In genomic region chr16:68070811-68071546, GRCh38 we compare ENCODE assay signal across 11 cellular contexts. TPM values are rescaled to one million over a fixed set of nuclear protein-coding genes. Genes with fewer than 3 reads are reported as not detected.
DNase-seq lines count a peak whose midpoint lies in the region; ATAC-seq and TF ChIP-seq lines count a peak whose summit lies in the region.
"Had no signal": no experiment of that assay in that cellular context is flagged by ENCODE, and none has a peak within 500 bp of the region (broad histone marks: within the 10 kb centered on the region; RNA-seq: fewer than 3 reads in every experiment).

No MANE protein-coding gene starts in this region.

- intact Hi-C loops in CD4-positive, alpha-beta T cell (cut with DNase I, micrococcal nuclease), result loop anchor here in 1 of 2 experiments (10.0 kb wide), 1 partner anchor 164 kb away; the partner anchor contains the start of gene ESRP2

- peak; percentile 23 for TF ChIP-seq CTCF in CD4-positive, alpha-beta T cell (IDR thresholded peaks at IDR 0.05)

- CTCF ChIA-PET in CD4-positive, alpha-beta T cell (lab: Charles Lee), result interaction anchor here (0.6 to 2.8 kb wide), 5 partner anchors 14 to 190 kb away, joined by 3 to 8 read pairs (median 8); partner anchors contain the start of gene NFATC3

- peaks cover 29% of the 10 kb centered on the region for H3K36me3 ChIP-seq in Karpas-422 (ENCODE audit: insufficient read depth, low read length)

- H3K9me3 Mint-ChIP-seq in CD4-positive, alpha-beta T cell, result no peaks in the 10 kb centered on the region
- no peaks in the 10 kb centered on the region for H3K9me3 Mint-ChIP-seq in immature natural killer cell

- H3K36me3 Mint-ChIP-seq in CD4-positive, alpha-beta T cell (ENCODE audit: low read depth), result peaks cover 34% of the 10 kb centered on the region
- H3K36me3 Mint-ChIP-seq in immature natural killer cell, result peaks cover 9 to 27% (median 18%) of the 10 kb centered on the region in 3 donors

- H2AFZ ChIP-seq in Karpas-422 (ENCODE audit: low read length), result no peak overlapping the region

- no peaks in the 10 kb centered on the region for H3K27me3 ChIP-seq in CD4-positive, alpha-beta T cell (ENCODE audit: control insufficient read depth, insufficient read depth, low read length)
- H3K27me3 ChIP-seq in Karpas-422 (ENCODE audit: low read length), result no peaks in the 10 kb centered on the region

- no peak overlapping the region for H3K4me2 ChIP-seq in Karpas-422 (ENCODE audit: low read depth, low read length, poor library complexity, severe bottlenecking)

- in situ Hi-C loops in GM18951 (cut with MboI; ENCODE audit: low sequenced_read_pairs, unreplicated experiment), result no loop called here

- H3K9ac ChIP-seq in Karpas-422 (ENCODE audit: low read length), result no peak overlapping the region

- no peak for DNase-seq in CD4-positive, alpha-beta T cell
- DNase-seq in Karpas-422 (no peak), immature natural killer cell (peak in 2 of 3 donors; percentile 30 to 52), 8988T (no peak), HuH-7.5 (ENCODE audit: low spot score) (no peak), NCI-H2196 treated with DMSO at 0.1 percent for 48 hours (lab: John Stamatoyannopoulos, UW; ENCODE audit: unreplicated experiment) (no peak)
- DNase-seq: NCI-H2171 treated with DMSO at 0.1 percent for 48 hours, SIG-M5 had no signal

- no peaks in the 10 kb centered on the region for H3K27me3 Mint-ChIP-seq in CD4-positive, alpha-beta T cell
- peaks cover 2 to 6% (median 5%) of the 10 kb centered on the region in 3 donors for H3K27me3 Mint-ChIP-seq in immature natural killer cell (ENCODE audit: low read depth in 3 of 3)

- ATAC-seq in CD4-positive, alpha-beta T cell (ENCODE audit: poor library complexity), result peak; percentile 27
- no peak for ATAC-seq in GM21528 (IDR thresholded peaks at IDR 0.05; ENCODE audit: low FRiP score, unreplicated experiment)

- H3K4me3 ChIP-seq in Karpas-422 (ENCODE audit: low read length), result no peak overlapping the region

- H3K4me1 ChIP-seq in Karpas-422 (ENCODE audit: low read length), result peaks cover 36% of the 10 kb centered on the region

- peak overlapping the region; percentile 77 for H3K4me3 Mint-ChIP-seq in CD4-positive, alpha-beta T cell
- H3K4me3 Mint-ChIP-seq in immature natural killer cell, result peak overlapping the region; percentile 70 to 80 (median 75)

- peak overlapping the region; percentile 88 for H3K27ac Mint-ChIP-seq in CD4-positive, alpha-beta T cell
- H3K27ac Mint-ChIP-seq in immature natural killer cell, result peak overlapping the region; percentile 84 to 96 (median 94)

- peak; percentile 26 for TF ChIP-seq POLR2A in GM18951 (IDR thresholded peaks at IDR 0.05; ENCODE audit: extremely low read depth, insufficient read depth, insufficient read length)

- no peaks in the 10 kb centered on the region for H3K79me2 ChIP-seq in Karpas-422 (ENCODE audit: low read length)

- POLR2A ChIA-PET in CD4-positive, alpha-beta T cell (lab: Charles Lee), result interaction anchor here (0.6 to 12.7 kb wide), 7 partner anchors 9 to 510 kb away, joined by 3 to 174 read pairs (median 4); partner anchors contain the start of gene NFATC3

- H3K9me3 ChIP-seq in CD4-positive, alpha-beta T cell (ENCODE audit: control insufficient read depth, low read length), result no peaks in the 10 kb centered on the region
- H3K9me3 ChIP-seq in Karpas-422 (ENCODE audit: low read length), result no peaks in the 10 kb centered on the region

- peaks cover 90% of the 10 kb centered on the region for H3K4me1 Mint-ChIP-seq in CD4-positive, alpha-beta T cell (ENCODE audit: low read depth)
- H3K4me1 Mint-ChIP-seq in immature natural killer cell, result peaks cover 87 to 92% of the 10 kb centered on the region in 2 donors

- no peaks in the 10 kb centered on the region for H4K20me1 ChIP-seq in Karpas-422 (ENCODE audit: insufficient read depth, low read depth, low read length)

- no peaks in the 10 kb centered on the region for H3K9me2 ChIP-seq in Karpas-422 (replicated peaks; ENCODE audit: insufficient read depth, low read length)

- no peak overlapping the region for H3K27ac ChIP-seq in CD4-positive, alpha-beta T cell (ENCODE audit: low read depth, low read length)
- peak overlapping the region; percentile 23 for H3K27ac ChIP-seq in Karpas-422 (ENCODE audit: low read length)

RNA-seq across cellular contexts. Expression of gene NFATC3, which starts 14.2 kb away (rescaled TPM):
- 10 to 100 TPM; 84.8 to 94.4 TPM for total RNA-seq in CD4-positive, alpha-beta T cell
- total RNA-seq in Karpas-422 (2014; rRNA removed; shearing (Covaris generic); ENCODE audit: low replicate concordance), result 39.1 and 72.3 TPM in 2 replicates
- polyA plus RNA-seq in immature natural killer cell, result 100 to 1,000 TPM in 2 of 3 donors, 10 to 100 TPM in 1; 66.5 to 160 (median 119) TPM

RNA-seq across cellular contexts. Expression of gene DUS2, which starts 47.9 kb away (rescaled TPM):
- 10 to 100 TPM; 10.4 to 13.6 TPM for total RNA-seq in CD4-positive, alpha-beta T cell
- 23.7 and 35.8 TPM in 2 replicates for total RNA-seq in Karpas-422 (2014; rRNA removed; shearing (Covaris generic); ENCODE audit: low replicate concordance)
- 10 to 100 TPM in 2 of 3 donors, 1 to 10 TPM in 1; 9.3 to 23.7 (median 16.8) TPM for polyA plus RNA-seq in immature natural killer cell

RNA-seq across cellular contexts. Expression of gene DDX28, which starts 47.9 kb away (rescaled TPM):
- 10 to 100 TPM; 18.9 to 19.4 TPM for total RNA-seq in CD4-positive, alpha-beta T cell
- 10.8 and 20.9 TPM in 2 replicates for total RNA-seq in Karpas-422 (2014; rRNA removed; shearing (Covaris generic); ENCODE audit: low replicate concordance)
- polyA plus RNA-seq in immature natural killer cell, result 10 to 100 TPM; 45.3 to 59.4 (median 55.0) TPM

RNA-seq across cellular contexts. Expression of gene DPEP2NB, which starts 55.3 kb away (rescaled TPM):
- not detected for total RNA-seq in CD4-positive, alpha-beta T cell
- not detected in 2 replicates for total RNA-seq in Karpas-422 (2014; rRNA removed; shearing (Covaris generic); ENCODE audit: low replicate concordance)
- not detected for polyA plus RNA-seq in immature natural killer cell
- total RNA-seq: cardiac septum had no signal

Comparison
In these comparisons a context has a peak if more than half of its experiments do, and no peak if none do; other contexts are left out.
1. DNase-seq: peak in immature natural killer cell (2 of 3); none in CD4-positive, alpha-beta T cell (0 of 10), Karpas-422 (single experiment), 8988T (single experiment), HuH-7.5 (single experiment) and NCI-H2196 treated with DMSO at 0.1 percent for 48 hours (single experiment).